19 cellular contexts compared by ENCODE assay signal in genomic region chr10:298033-298432, GRCh38.
"Had no signal": no experiment of that assay in that cellular context is flagged by ENCODE, and none has a peak within 500 bp of the region (broad histone marks: within the 10 kb centered on the region; RNA-seq: fewer than 3 reads in every experiment).

No MANE protein-coding gene starts in this region.

- H3K27me3 Mint-ChIP-seq: activated naive CD4-positive, alpha-beta T cell treated with anti-CD3 and anti-CD28 coated beads, Interleukin-2, amount 50 U/mL, for 24 hours; stimulated activated naive CD8-positive, alpha-beta T cell treated with anti-CD3 and anti-CD28 coated beads, Interleukin-15, amount 100 ng/mL, for 72 hours had no signal

- DNase-seq: activated T-cell treated with anti-CD3 and anti-CD28 coated beads, Interleukin-2, amount 50 U/mL, for 1 hour; amniotic stem cell; brain microvascular endothelial cell; cerebellar nuclear complex; dermis blood vessel endothelial cell; endodermal cell; erythroblast; head of caudate nucleus; left cardiac atrium; mesendoderm; ovary; stimulated activated CD4-positive, alpha-beta T cell treated with anti-CD3 and anti-CD28 coated beads, Interleukin-4, amount 100 ng/mL, for 4 hours; stimulated activated naive CD8-positive, alpha-beta T cell treated with anti-CD3 and anti-CD28 coated beads, Interleukin-15, amount 100 ng/mL, for 72 hours had no signal

- H3K4me3 ChIP-seq: ovary, skin epidermis, vagina had no signal

- H3K27ac Mint-ChIP-seq: activated naive CD4-positive, alpha-beta T cell treated with anti-CD3 and anti-CD28 coated beads, Interleukin-2, amount 50 U/mL, for 24 hours; endodermal cell; stimulated activated naive CD8-positive, alpha-beta T cell treated with anti-CD3 and anti-CD28 coated beads, Interleukin-15, amount 100 ng/mL, for 72 hours; T-helper 2 cell treated with Interferon-gamma antibody and Interleukin-4, amounts not matched to agents 5 μg/mL and 100 μg/mL, for 36 hours had no signal

- H3K4me3 Mint-ChIP-seq: activated naive CD4-positive, alpha-beta T cell treated with anti-CD3 and anti-CD28 coated beads, Interleukin-2, amount 50 U/mL, for 24 hours; endodermal cell; stimulated activated naive CD8-positive, alpha-beta T cell treated with anti-CD3 and anti-CD28 coated beads, Interleukin-15, amount 100 ng/mL, for 72 hours; T-helper 2 cell treated with Interferon-gamma antibody and Interleukin-4, amounts not matched to agents 5 μg/mL and 100 μg/mL, for 36 hours had no signal

- H3K27me3 ChIP-seq: brain microvascular endothelial cell, ovary, vagina had no signal

- H3K4me1 Mint-ChIP-seq: activated naive CD4-positive, alpha-beta T cell treated with anti-CD3 and anti-CD28 coated beads, Interleukin-2, amount 50 U/mL, for 24 hours; endodermal cell; stimulated activated naive CD8-positive, alpha-beta T cell treated with anti-CD3 and anti-CD28 coated beads, Interleukin-15, amount 100 ng/mL, for 72 hours had no signal

- H3K36me3 ChIP-seq: brain microvascular endothelial cell, ovary, vagina had no signal

- H3K9me3 Mint-ChIP-seq: activated naive CD4-positive, alpha-beta T cell treated with anti-CD3 and anti-CD28 coated beads, Interleukin-2, amount 50 U/mL, for 24 hours; endodermal cell; stimulated activated naive CD8-positive, alpha-beta T cell treated with anti-CD3 and anti-CD28 coated beads, Interleukin-15, amount 100 ng/mL, for 72 hours; T-helper 2 cell treated with Interferon-gamma antibody and Interleukin-4, amounts not matched to agents 5 μg/mL and 100 μg/mL, for 36 hours had no signal

- H3K9me3 ChIP-seq: ovary, thoracic aorta, vagina had no signal

- ATAC-seq: activated CD4-positive, CD25-positive, alpha-beta regulatory T cell treated with anti-CD3 and anti-CD28 coated beads, Interleukin-2, amount 50 U/mL, for 24 hours; stimulated activated naive CD8-positive, alpha-beta T cell treated with anti-CD3 and anti-CD28 coated beads, Interleukin-15, amount 100 ng/mL, for 72 hours had no signal
